13 cellular contexts compared by ENCODE assay signal in genomic region chr13:42985312-42986175, GRCh38. TPM values are rescaled to one million over a fixed set of nuclear protein-coding genes. Genes with fewer than 3 reads are reported as not detected.
A peak's percentile ranks its signal among the peaks of the same experiment; 100 is the strongest.
DNase-seq lines count a peak whose midpoint lies in the region; ATAC-seq, FAIRE-seq and TF ChIP-seq lines count a peak whose summit lies in the region.
"Had no signal": no experiment of that assay in that cellular context is flagged by ENCODE, and none has a peak within 500 bp of the region (broad histone marks: within the 10 kb centered on the region; RNA-seq: fewer than 3 reads in every experiment).

No MANE protein-coding gene starts in this region.

- CTCF ChIA-PET in PC-9 (lab: Charles Lee) = no interaction called here
- CTCF ChIA-PET in T-cell (lab: Charles Lee) = interaction anchor here (0.8 to 2.5 kb wide), 2 partner anchors 13 to 1174 kb away, joined by 3 to 9 read pairs; no protein-coding TSS in a partner anchor

- H3K27ac ChIP-seq in PC-9 (0 out of 2 replicates have a peak overlapping the region, but pooled peaks have one; percentile 19), heart right ventricle (peak overlapping the region in 3 of 10 donors; percentile 7 to 53 (median 36)), pancreas (peak overlapping the region in 2 of 4 donors; percentile 24 to 35), thyroid gland (no peak overlapping the region)

- H3K79me2 ChIP-seq in PC-9 (ENCODE audit: low read depth) = no peaks in the 10 kb centered on the region

- no peak overlapping the region for H3K27ac Mint-ChIP-seq in T-cell
- no peak overlapping the region for H3K27ac Mint-ChIP-seq in activated CD4-positive, alpha-beta T cell treated with anti-CD3 and anti-CD28 coated beads, Interleukin-2, amount 10 ng/mL, durations not matched to agents 24 days and 14 days
- H3K27ac Mint-ChIP-seq: stimulated activated naive B cell treated with anti-CD40 and anti-IgM and Interleukin-4, amounts not matched to agents 10 μg/mL and 1 μg/mL and 100 μg/mL, for 72 hours had no signal

- peaks cover 0 to 6% (median 0%) of the 10 kb centered on the region in 3 donors for H3K9me3 Mint-ChIP-seq in T-cell
- no peaks in the 10 kb centered on the region for H3K9me3 Mint-ChIP-seq in activated CD4-positive, alpha-beta T cell treated with anti-CD3 and anti-CD28 coated beads, Interleukin-2, amount 10 ng/mL, durations not matched to agents 24 days and 14 days
- H3K9me3 Mint-ChIP-seq: CD4-positive, alpha-beta memory T cell; stimulated activated naive B cell treated with anti-CD40 and anti-IgM and Interleukin-4, amounts not matched to agents 10 μg/mL and 1 μg/mL and 100 μg/mL, for 72 hours had no signal

- TF ChIP-seq CTCF in PC-9 (conservative IDR thresholded peaks at IDR 0.05) (no peak), heart right ventricle (IDR thresholded peaks at IDR 0.05) (no peak), pancreas (IDR thresholded peaks at IDR 0.05) (no peak), thyroid gland (IDR thresholded peaks at IDR 0.05) (no peak)

- H3K4me3 ChIP-seq in PC-9 (no peak overlapping the region), heart right ventricle (no peak overlapping the region), pancreas (no peak overlapping the region), thyroid gland (replicated peaks in 1 of 3) (no peak overlapping the region)

- no peak for TF ChIP-seq POLR2A in thyroid gland (IDR thresholded peaks at IDR 0.05)

- POLR2A ChIA-PET in PC-9 (lab: Charles Lee; ENCODE audit: unreplicated experiment) (interaction anchor here (0.5 to 0.7 kb wide), 3 partner anchors 11 to 39 kb away, joined by 3 to 16 read pairs (median 5); no protein-coding TSS in a partner anchor), T-cell (lab: Charles Lee) (interaction anchor here in 1 of 2 donors (1.0 kb wide), 1 partner anchor 74 kb away, joined by 4 read pairs; no protein-coding TSS in a partner anchor)

- 0 out of 2 replicates have a peak, but pooled peaks cover 4% of the 10 kb centered on the region for H3F3A ChIP-seq in PC-9 (ENCODE audit: insufficient read depth, low read depth)

- no peaks in the 10 kb centered on the region for H3K27me3 ChIP-seq in PC-9 (ENCODE audit: insufficient read depth, low read depth)
- H3K27me3 ChIP-seq in heart right ventricle = no peaks in the 10 kb centered on the region
- H3K27me3 ChIP-seq in pancreas = no peaks in the 10 kb centered on the region
- no peaks in the 10 kb centered on the region for H3K27me3 ChIP-seq in thyroid gland

- 77 to 83% methylated on average over 8 of the region's 8 CpGs for WGBS in heart right ventricle, 2 donors
- WGBS in pancreas, 2 donors = 68 to 71% methylated on average over 8 of the region's 8 CpGs
- WGBS in thyroid gland, 2 donors = 79 to 81% methylated on average over 8 of the region's 8 CpGs

- DNase-seq in Caki2 (ENCODE audit: low read depth) (peak; percentile 15), PC-9 (peak in 1 of 2 experiments; percentile 46), heart right ventricle (peak in 1 of 2 donors; percentile 29), pancreas (no peak), thyroid gland (no peak), T-cell (no peak)
- DNase-seq in activated CD4-positive, alpha-beta T cell treated with anti-CD3 and anti-CD28 coated beads, Interleukin-2, amount 10 ng/mL, durations not matched to agents 24 days and 14 days = no peak
- DNase-seq: CD4-positive, alpha-beta memory T cell; NCI-H2081 treated with DMSO at 0.1 percent for 48 hours; stimulated activated CD4-positive, alpha-beta T cell treated with anti-CD3 and anti-CD28 coated beads, Interleukin-15, amount 100 ng/mL, for 24 hours; stimulated activated naive B cell treated with anti-CD40 and anti-IgM and Interleukin-4, amounts not matched to agents 10 μg/mL and 1 μg/mL and 100 μg/mL, for 72 hours had no signal

- H3K4me1 Mint-ChIP-seq in T-cell = peaks cover 59 to 73% (median 69%) of the 10 kb centered on the region in 3 donors
- peaks cover 53% of the 10 kb centered on the region for H3K4me1 Mint-ChIP-seq in activated CD4-positive, alpha-beta T cell treated with anti-CD3 and anti-CD28 coated beads, Interleukin-2, amount 10 ng/mL, durations not matched to agents 24 days and 14 days

- H3K36me3 Mint-ChIP-seq in T-cell = peaks cover 29% of the 10 kb centered on the region
- H3K36me3 Mint-ChIP-seq in activated CD4-positive, alpha-beta T cell treated with anti-CD3 and anti-CD28 coated beads, Interleukin-2, amount 10 ng/mL, durations not matched to agents 24 days and 14 days (ENCODE audit: low read depth) = peaks cover 51% of the 10 kb centered on the region
- H3K36me3 Mint-ChIP-seq: stimulated activated naive B cell treated with anti-CD40 and anti-IgM and Interleukin-4, amounts not matched to agents 10 μg/mL and 1 μg/mL and 100 μg/mL, for 72 hours had no signal

- H3K4me1 ChIP-seq in PC-9 (replicated peaks; ENCODE audit: insufficient read depth) (peaks cover 34% of the 10 kb centered on the region), heart right ventricle (peaks cover 0 to 45% (median 27%) of the 10 kb centered on the region in 9 donors), pancreas (peaks cover 0 to 5% (median 3%) of the 10 kb centered on the region in 3 donors), thyroid gland (peaks cover 4 to 11% of the 10 kb centered on the region in 2 donors)

- H3K27me3 Mint-ChIP-seq in T-cell = no peaks in the 10 kb centered on the region
- H3K27me3 Mint-ChIP-seq in activated CD4-positive, alpha-beta T cell treated with anti-CD3 and anti-CD28 coated beads, Interleukin-2, amount 10 ng/mL, durations not matched to agents 24 days and 14 days = no peaks in the 10 kb centered on the region
- H3K27me3 Mint-ChIP-seq: CD4-positive, alpha-beta memory T cell; stimulated activated naive B cell treated with anti-CD40 and anti-IgM and Interleukin-4, amounts not matched to agents 10 μg/mL and 1 μg/mL and 100 μg/mL, for 72 hours had no signal

- H3K36me3 ChIP-seq in PC-9 (ENCODE audit: low read depth) (no peaks in the 10 kb centered on the region), heart right ventricle (no peaks in the 10 kb centered on the region), pancreas (no peaks in the 10 kb centered on the region), thyroid gland (no peaks in the 10 kb centered on the region)

- in situ Hi-C loops in Caki2 (cut with HindIII; ENCODE audit: low pct_unique_long_range_greater_than_20kb, low sequenced_read_pairs) = no loop called here

- no peak for FAIRE-seq in pancreas (lab: Jason Lieb, UNC)

- H3K4me2 ChIP-seq in PC-9 = peak overlapping the region; percentile 38

- 0 out of 2 replicates have a peak overlapping the region, but pooled peaks have one; percentile 22 for H2AFZ ChIP-seq in PC-9

- BruUV-seq in PC-9 (replicated peaks; lab: Mats Ljungman, UMichigan) = no TSS peak

- peak in 7 of 8 donors; percentile 51 to 93 (median 72) for ATAC-seq in heart right ventricle
- ATAC-seq in pancreas = peak in 3 of 4 donors; percentile 57 to 62 (median 61)
- no peak for ATAC-seq in HG02763 (IDR thresholded peaks at IDR 0.05; ENCODE audit: unreplicated experiment)
- no peak for ATAC-seq in T-cell (replicated peaks in 1 of 4)
- ATAC-seq: Panc1 had no signal

- no peaks in the 10 kb centered on the region for H4K20me1 ChIP-seq in PC-9 (ENCODE audit: insufficient read depth)

- H3K4me3 Mint-ChIP-seq in T-cell = no peak overlapping the region
- no peak overlapping the region for H3K4me3 Mint-ChIP-seq in activated CD4-positive, alpha-beta T cell treated with anti-CD3 and anti-CD28 coated beads, Interleukin-2, amount 10 ng/mL, durations not matched to agents 24 days and 14 days

- no peaks in the 10 kb centered on the region for H3K9me2 ChIP-seq in PC-9 (ENCODE audit: insufficient read depth)

- intact Hi-C loops in PC-9 (cut with micrococcal nuclease; ENCODE audit: unreplicated experiment) (no loop called here), heart right ventricle (cut with DNase I) (loop anchor here in 2 of 10 donors (10.0 kb wide), 2 partner anchors 139 to 819 kb away; no protein-coding TSS in a partner anchor), pancreas (cut with DNase I) (no loop called here), thyroid gland (cut with DNase I) (no loop called here)
- intact Hi-C loops in activated CD4-positive, alpha-beta T cell treated with anti-CD3 and anti-CD28 coated beads, Interleukin-2, amount 10 ng/mL, durations not matched to agents 24 days and 14 days (cut with micrococcal nuclease) = no loop called here

- H3K9me3 ChIP-seq in PC-9 (ENCODE audit: insufficient read depth, low read depth) (no peaks in the 10 kb centered on the region), heart right ventricle (peaks cover 0 to under 1% (median 0%) of the 10 kb centered on the region in 11 donors), pancreas (no peaks in the 10 kb centered on the region), thyroid gland (no peaks in the 10 kb centered on the region)

RNA-seq across cellular contexts. Expression of gene EPSTI1, which starts 6.5 kb away (rescaled TPM):
- total RNA-seq in Caki2 (2014; rRNA removed; shearing (Covaris generic); ENCODE audit: low replicate concordance) = not detected in 2 replicates
- 2.7 and 3.4 TPM in 2 replicates for total RNA-seq in PC-9 (2021)
- total RNA-seq in heart right ventricle = 10 to 100 TPM in 1 of 10 donors, 1 to 10 TPM in 9; 2.4 to 31.3 (median 4.7) TPM
- polyA plus RNA-seq in heart right ventricle = 1 to 10 TPM; 1.8 to 2.0 TPM
- total RNA-seq in pancreas = 1 to 10 TPM in 5 of 6 donors, under 1 TPM in 1; 0.83 to 9.7 (median 2.1) TPM
- 1 to 10 TPM; 1.4 to 3.0 TPM for polyA plus RNA-seq in pancreas
- 10 to 100 TPM in 1 of 4 donors, 1 to 10 TPM in 3; 3.8 to 12.8 (median 6.0) TPM for total RNA-seq in thyroid gland
- total RNA-seq in T-cell = 10 to 100 TPM; 15.3 to 29.9 (median 28.5) TPM
- 16.2 and 16.5 TPM in 2 replicates for total RNA-seq in activated CD4-positive, alpha-beta T cell treated with anti-CD3 and anti-CD28 coated beads, Interleukin-2, amount 10 ng/mL, durations not matched to agents 24 days and 14 days

RNA-seq across cellular contexts. Expression of gene DNAJC15, which starts 37.8 kb away (rescaled TPM):
- total RNA-seq in Caki2 (2014; rRNA removed; shearing (Covaris generic); ENCODE audit: low replicate concordance) = 0.03 TPM in 1 of 2 replicates, not detected in the other
- total RNA-seq in PC-9 (2021) = 12.7 and 14.8 TPM in 2 replicates
- 10 to 100 TPM; 16.7 to 32.1 (median 28.1) TPM for total RNA-seq in heart right ventricle
- polyA plus RNA-seq in heart right ventricle = 10 to 100 TPM; 14.4 to 36.7 TPM
- 1 to 10 TPM; 5.2 to 9.6 (median 6.8) TPM for total RNA-seq in pancreas
- 10 to 100 TPM in 1 of 2 donors, 1 to 10 TPM in 1; 5.2 to 10.2 TPM for polyA plus RNA-seq in pancreas
- 10 to 100 TPM; 11.0 to 18.3 (median 12.5) TPM for total RNA-seq in thyroid gland
- 10 to 100 TPM in 1 of 5 donors, 1 to 10 TPM in 4; 4.4 to 10.8 (median 8.5) TPM for total RNA-seq in T-cell
- 16.6 and 17.8 TPM in 2 replicates for total RNA-seq in activated CD4-positive, alpha-beta T cell treated with anti-CD3 and anti-CD28 coated beads, Interleukin-2, amount 10 ng/mL, durations not matched to agents 24 days and 14 days

Comparison
In these comparisons a context has a peak if more than half of its experiments do, and no peak if none do; other contexts are left out.
1. ATAC-seq: peak in heart right ventricle (7 of 8) and pancreas (3 of 4); none in HG02763 (single experiment) and T-cell (0 of 4).